ENCODE assay signal across 20 cellular contexts in genomic region chr18:22604986-22605421, GRCh38.
DNase-seq lines count a peak whose midpoint lies in the region; ATAC-seq and TF ChIP-seq lines count a peak whose summit lies in the region.
"Had no signal": no experiment of that assay in that cellular context is flagged by ENCODE, and none has a peak within 500 bp of the region (broad histone marks: within the 10 kb centered on the region; RNA-seq: fewer than 3 reads in every experiment).

No MANE protein-coding gene starts in this region.

- WGBS in stomach, 5 donors = 31 to 54% (median 44%) methylated on average over 3 of the region's 3 CpGs

- H3K27me3 Mint-ChIP-seq in immature natural killer cell (ENCODE audit: low read depth in 3 of 3) (peaks cover 5 to 14% (median 8%) of the 10 kb centered on the region in 3 donors), chondrocyte (ENCODE audit: low read depth) (peaks cover 2% of the 10 kb centered on the region)
- H3K27me3 Mint-ChIP-seq: T-helper 17 cell had no signal

- H3K27me3 ChIP-seq in stomach = no peaks in the 10 kb centered on the region

- ATAC-seq in GM18498 (IDR thresholded peaks at IDR 0.05; ENCODE audit: unreplicated experiment) = no peak
- no peak for ATAC-seq in GM21825 (IDR thresholded peaks at IDR 0.05; ENCODE audit: unreplicated experiment)
- ATAC-seq: effector memory CD8-positive, alpha-beta T cell; T-helper 17 cell had no signal

- TF ChIP-seq CTCF in stomach (IDR thresholded peaks at IDR 0.05) (no peak), chondrocyte (IDR thresholded peaks at IDR 0.05) (no peak)

- H3K4me3 Mint-ChIP-seq in immature natural killer cell = no peak overlapping the region
- H3K4me3 Mint-ChIP-seq in chondrocyte (ENCODE audit: unreplicated experiment) = no peak overlapping the region
- H3K4me3 Mint-ChIP-seq: effector memory CD8-positive, alpha-beta T cell; nephron progenitor cell; T-helper 17 cell had no signal

- DNase-seq in HPDE6-E6E7 (ENCODE audit: extremely low spot score) = peak; percentile 32
- peak; percentile 66 for DNase-seq in amniotic epithelial cell (ENCODE audit: low read depth)
- peak; percentile 53 for DNase-seq in kidney glomerular epithelial cell (lab: John Stamatoyannopoulos, UW)
- DNase-seq in stomach = no peak
- DNase-seq in immature natural killer cell = no peak
- no peak for DNase-seq in chondrocyte (ENCODE audit: low spot score)
- DNase-seq: activated gamma-delta T cell treated with Interleukin-2 at 50 U/mL for 16 hours; AML-193; amniotic stem cell; Calu3; effector memory CD8-positive, alpha-beta T cell; NCI-H1436 treated with DMSO at 0.1 percent for 48 hours; NCI-H2171 treated with DMSO at 0.1 percent for 48 hours; NCI-H82; nephron progenitor cell; SIG-M5; substantia nigra; T-helper 17 cell had no signal

- H3K27ac Mint-ChIP-seq in immature natural killer cell (no peak overlapping the region), chondrocyte (ENCODE audit: unreplicated experiment) (no peak overlapping the region)
- H3K27ac Mint-ChIP-seq: effector memory CD8-positive, alpha-beta T cell; nephron progenitor cell; T-helper 17 cell had no signal

- no peaks in the 10 kb centered on the region for H3K36me3 Mint-ChIP-seq in immature natural killer cell
- peaks cover 3% of the 10 kb centered on the region for H3K36me3 Mint-ChIP-seq in chondrocyte (ENCODE audit: low read depth)

- no peak for TF ChIP-seq EP300 in stomach (IDR thresholded peaks at IDR 0.05)

- peaks cover 0 to 31% (median 20%) of the 10 kb centered on the region in 4 donors for H3K4me1 ChIP-seq in stomach

- H3K4me1 Mint-ChIP-seq in immature natural killer cell (no peaks in the 10 kb centered on the region), chondrocyte (ENCODE audit: low read depth) (peaks cover 24% of the 10 kb centered on the region)
- H3K4me1 Mint-ChIP-seq: T-helper 17 cell had no signal

- peaks cover 0 to 5% (median 0%) of the 10 kb centered on the region in 6 donors for H3K9me3 Mint-ChIP-seq in immature natural killer cell
- H3K9me3 Mint-ChIP-seq in chondrocyte (ENCODE audit: low read depth) = no peaks in the 10 kb centered on the region
- H3K9me3 Mint-ChIP-seq: effector memory CD8-positive, alpha-beta T cell; nephron progenitor cell had no signal

- H3K4me3 ChIP-seq in stomach = peak overlapping the region in 1 of 4 donors; percentile 17

- no peak for TF ChIP-seq POLR2A in stomach (IDR thresholded peaks at IDR 0.05)

- no peaks in the 10 kb centered on the region for H3K9me3 ChIP-seq in stomach

- intact Hi-C loops in stomach (cut with DNase I; ENCODE audit: low total_unique reads) = no loop called here

- H3K27ac ChIP-seq in stomach = peak overlapping the region; percentile 25 to 77 (median 63)

- no peaks in the 10 kb centered on the region for H3K36me3 ChIP-seq in stomach

Comparison
In these comparisons a context has a peak if more than half of its experiments do, and no peak if none do; other contexts are left out.
1. DNase-seq: peak in HPDE6-E6E7 (single experiment), amniotic epithelial cell (single experiment) and kidney glomerular epithelial cell (single experiment); none in stomach (single experiment), immature natural killer cell (0 of 3) and chondrocyte (single experiment).